Comparison of ENCODE assay signal across 8 cellular contexts in genomic region chr4:143907811-143908210, GRCh38. TPM values are rescaled to one million over a fixed set of nuclear protein-coding genes. Genes with fewer than 3 reads are reported as not detected.
DNase-seq lines count a peak whose midpoint lies in the region; ATAC-seq, FAIRE-seq and TF ChIP-seq lines count a peak whose summit lies in the region.
"Not testable (repeated sequence)": the region's sequence is repeated elsewhere in the genome, so short reads cannot be mapped to it uniquely, and the experiment has no call there.

No MANE protein-coding gene starts in this region.

- not testable (repeated sequence) for H2AFZ ChIP-seq in PC-3 (ENCODE audit: low read length)

- peak overlapping the region; percentile 74; the same call in 1 of the 2 replicates for H3K4me2 ChIP-seq in BLaER1
- not testable (repeated sequence) for H3K4me2 ChIP-seq in PC-3 (ENCODE audit: low read length)

- H3K4me3 ChIP-seq in BLaER1; PC-3 (ENCODE audit: low read length); ascending aorta; left ventricle myocardium inferior: not testable (repeated sequence)

- ATAC-seq in GM18868 (IDR thresholded peaks at IDR 0.05; ENCODE audit: unreplicated experiment) (peak; percentile 82), HG02588 (IDR thresholded peaks at IDR 0.05; ENCODE audit: unreplicated experiment) (peak; percentile 40), PC-3 (peak; percentile 50; the same call in 1 of the 2 replicates)

- not testable (repeated sequence) for H4K20me1 ChIP-seq in BLaER1; PC-3 (ENCODE audit: low read length)

- H3K4me1 ChIP-seq in BLaER1, result peaks cover 27% of the 10 kb centered on the region
- H3K4me1 ChIP-seq in PC-3 (ENCODE audit: insufficient read depth, low read length); ascending aorta; left ventricle myocardium inferior: not testable (repeated sequence)

- not testable (repeated sequence) for H3K9me3 ChIP-seq in BLaER1; PC-3 (ENCODE audit: low read length); ascending aorta; left ventricle myocardium inferior (replicated peaks)

- BruUV-seq in PC-3 (replicated peaks; lab: Mats Ljungman, UMichigan), result not testable (repeated sequence)

- not testable (repeated sequence) for H3K79me2 ChIP-seq in PC-3 (ENCODE audit: low read length)

- H3K27ac ChIP-seq in BLaER1; PC-3 (ENCODE audit: low read length); ascending aorta; left ventricle myocardium inferior (replicated peaks): not testable (repeated sequence)

- not testable (repeated sequence) for H3K36me3 ChIP-seq in BLaER1; PC-3 (ENCODE audit: low read depth, low read length); ascending aorta; left ventricle myocardium inferior

- DNase-seq in HTR-8/SVneo (ENCODE audit: insufficient read length, low spot score) (peak; percentile 0), PC-3 (peak; percentile 45), renal cortical epithelial cell (ENCODE audit: low read depth) (peak; percentile 10)
- not testable (repeated sequence) for DNase-seq in ascending aorta (ENCODE audit: low spot score in 2 of 2); left ventricle myocardium inferior

- not testable (repeated sequence) for FAIRE-seq in HTR-8/SVneo (lab: Jason Lieb, UNC)

- H3K27me3 ChIP-seq in BLaER1; PC-3 (ENCODE audit: low read length); ascending aorta; left ventricle myocardium inferior (ENCODE audit: low read depth): not testable (repeated sequence)

- POLR2A ChIA-PET in PC-3 (lab: Charles Lee; ENCODE audit: unreplicated experiment), result not testable (repeated sequence)

- H3K9ac ChIP-seq in BLaER1; PC-3 (ENCODE audit: low read length): not testable (repeated sequence)

- intact Hi-C loops in PC-3 (cut with micrococcal nuclease), result loop anchor here (5.0 kb wide), 3 partner anchors 136 to 351 kb away; no protein-coding TSS in a partner anchor
- intact Hi-C loops in ascending aorta (cut with DNase I), result loop anchor here (10.0 kb wide), 1 partner anchor 353 kb away; no protein-coding TSS in a partner anchor
- intact Hi-C loops in left ventricle myocardium inferior (cut with micrococcal nuclease), result not testable (repeated sequence)

- TF ChIP-seq CTCF in PC-3 (conservative IDR thresholded peaks at IDR 0.05; ENCODE audit: low read depth, low read length) (peak; percentile 54), ascending aorta (IDR thresholded peaks at IDR 0.05) (peak in 2 of 3 experiments; percentile 22 to 44), left ventricle myocardium inferior (IDR thresholded peaks at IDR 0.05; ENCODE audit: borderline replicate concordance) (peak; percentile 57)

- not testable (repeated sequence) for H3F3A ChIP-seq in PC-3 (ENCODE audit: low read length, unreplicated experiment)

- not testable (repeated sequence) for H3K9me2 ChIP-seq in PC-3 (replicated peaks; ENCODE audit: low read length)

- CTCF ChIA-PET in PC-3 (lab: Charles Lee), result not testable (repeated sequence)

RNA-seq across cellular contexts. Expression of gene GYPE, which starts 2.5 kb away (rescaled TPM):
- total RNA-seq in PC-3 (2014; rRNA removed) (not detected in 2 replicates), ascending aorta (not detected), left ventricle myocardium inferior (0.16 TPM), renal cortical epithelial cell (not detected in 2 replicates)
